Comparison of ENCODE assay signal across 1 cellular context in the genomic region with DNA sequence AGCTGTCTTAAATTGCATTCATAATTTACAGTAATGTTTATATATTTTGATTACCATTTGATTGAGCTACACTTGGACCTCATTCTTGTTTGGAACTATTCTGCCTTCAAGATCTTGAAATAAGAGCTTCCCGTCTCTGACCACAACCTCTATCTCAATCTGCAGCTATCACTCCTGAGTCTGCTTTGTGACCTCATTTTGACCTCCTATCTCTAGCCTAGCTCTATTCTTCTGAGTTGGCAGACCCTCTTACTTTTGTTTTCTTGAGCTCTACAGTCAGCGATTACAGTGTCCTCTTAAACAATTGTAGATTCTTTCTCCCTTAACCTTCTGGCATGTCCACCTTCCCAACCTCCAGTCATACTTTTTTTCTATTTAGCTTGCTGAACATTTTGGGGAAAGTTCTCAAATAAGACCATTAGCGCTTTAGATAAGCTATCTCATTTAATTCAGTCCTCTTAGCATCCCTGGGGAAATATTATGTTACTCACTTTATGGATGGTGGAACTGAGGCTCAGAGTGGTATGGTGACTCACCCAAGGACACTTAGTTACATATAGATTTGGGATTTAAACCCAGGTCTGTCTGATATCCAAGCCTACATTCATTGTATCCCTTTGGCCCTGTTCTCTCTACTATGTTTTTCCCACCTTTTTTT.
TF ChIP-seq lines count a peak whose summit lies in the region.

No MANE protein-coding gene starts in this region.

TF ChIP-seq in K562, 482 proteins besides CTCF, POLR2A, EP300 and RAD21 (continued from another document and continues in another):
- no peak for TF ChIP-seq HMG20B (CRISPR knock-in tag; IDR thresholded peaks at IDR 0.05)
- no peak for TF ChIP-seq NFE2L1 (tag; IDR thresholded peaks at IDR 0.05; ENCODE audit: borderline replicate concordance, low read depth)
- TF ChIP-seq L3MBTL2 (IDR thresholded peaks at IDR 0.05), result no peak
- peak; percentile 31 for TF ChIP-seq CCNT2 (IDR thresholded peaks at IDR 0.05; ENCODE audit: borderline replicate concordance, extremely low read depth, insufficient read length, low read depth, low read length)
- TF ChIP-seq XRCC4 (IDR thresholded peaks at IDR 0.05; ENCODE audit: extremely low read depth, insufficient read depth, insufficient read length), result no peak
- TF ChIP-seq ESRRB (CRISPR knock-in tag; IDR thresholded peaks at IDR 0.05; ENCODE audit: borderline replicate concordance), result no peak
- no peak for TF ChIP-seq ZNF695 (CRISPR knock-in tag; IDR thresholded peaks at IDR 0.05)
- no peak for TF ChIP-seq PHF8 (IDR thresholded peaks at IDR 0.05; ENCODE audit: borderline replicate concordance, low read length)
- TF ChIP-seq, protein P1, sequence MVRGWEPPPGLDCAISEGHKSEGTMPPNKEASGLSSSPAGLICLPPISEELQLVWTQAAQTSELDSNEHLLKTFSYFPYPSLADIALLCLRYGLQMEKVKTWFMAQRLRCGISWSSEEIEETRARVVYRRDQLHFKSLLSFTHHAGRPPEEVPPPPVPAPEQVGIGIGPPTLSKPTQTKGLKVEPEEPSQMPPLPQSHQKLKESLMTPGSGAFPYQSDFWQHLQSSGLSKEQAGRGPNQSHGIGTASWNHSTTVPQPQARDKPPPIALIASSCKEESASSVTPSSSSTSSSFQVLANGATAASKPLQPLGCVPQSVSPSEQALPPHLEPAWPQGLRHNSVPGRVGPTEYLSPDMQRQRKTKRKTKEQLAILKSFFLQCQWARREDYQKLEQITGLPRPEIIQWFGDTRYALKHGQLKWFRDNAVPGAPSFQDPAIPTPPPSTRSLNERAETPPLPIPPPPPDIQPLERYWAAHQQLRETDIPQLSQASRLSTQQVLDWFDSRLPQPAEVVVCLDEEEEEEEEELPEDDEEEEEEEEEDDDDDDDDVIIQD (CRISPR knock-in tag; IDR thresholded peaks at IDR 0.05), result no peak
- TF ChIP-seq GABPB1 (CRISPR knock-in tag; IDR thresholded peaks at IDR 0.05), result no peak
- TF ChIP-seq CXXC5 (CRISPR knock-in tag; IDR thresholded peaks at IDR 0.05), result 0 out of 2 replicates have a peak, but pooled peaks have one; percentile 47
- no peak for TF ChIP-seq NFXL1 (CRISPR knock-in tag; IDR thresholded peaks at IDR 0.05)
- TF ChIP-seq NFRKB (IDR thresholded peaks at IDR 0.05; ENCODE audit: low read depth), result no peak
- TF ChIP-seq ZNF324 (CRISPR knock-in tag; IDR thresholded peaks at IDR 0.05), result no peak
- TF ChIP-seq EZH2 (IDR thresholded peaks at IDR 0.05; ENCODE audit: borderline replicate concordance, low read depth, low read length), result no peak
- no peak for TF ChIP-seq ZNF41 (CRISPR knock-in tag; conservative IDR thresholded peaks at IDR 0.05)
- no peak for TF ChIP-seq PHB (CRISPR knock-in tag; IDR thresholded peaks at IDR 0.05)
- 0 out of 2 replicates have a peak, but pooled peaks have one; percentile 51 for TF ChIP-seq SMAD3 (CRISPR knock-in tag; conservative IDR thresholded peaks at IDR 0.05)
- peak; percentile 77 for TF ChIP-seq KLF16 (IDR thresholded peaks at IDR 0.05)
- TF ChIP-seq PTRF (tag; IDR thresholded peaks at IDR 0.05), result no peak
- TF ChIP-seq, protein P2, sequence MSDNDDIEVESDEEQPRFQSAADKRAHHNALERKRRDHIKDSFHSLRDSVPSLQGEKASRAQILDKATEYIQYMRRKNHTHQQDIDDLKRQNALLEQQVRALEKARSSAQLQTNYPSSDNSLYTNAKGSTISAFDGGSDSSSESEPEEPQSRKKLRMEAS (CRISPR knock-in tag; IDR thresholded peaks at IDR 0.05), result no peak
- no peak for TF ChIP-seq GTF2F1 (IDR thresholded peaks at IDR 0.05; ENCODE audit: low read depth, low read length)
- TF ChIP-seq ZNF764 (CRISPR knock-in tag; IDR thresholded peaks at IDR 0.05; ENCODE audit: low read depth), result no peak
- TF ChIP-seq MAFK (IDR thresholded peaks at IDR 0.05; ENCODE audit: low read length), result no peak; the same call in 1 of the 2 replicates
- no peak for TF ChIP-seq SREBF1 (IDR thresholded peaks at IDR 0.05; ENCODE audit: borderline replicate concordance, low read depth, low read length)
- no peak for TF ChIP-seq ELF1 (tag; IDR thresholded peaks at IDR 0.05)
- peak; percentile 84 for TF ChIP-seq CBFA2T2 (conservative IDR thresholded peaks at IDR 0.05)
- TF ChIP-seq FOS (IDR thresholded peaks at IDR 0.05; ENCODE audit: extremely low read depth, insufficient read length), result no peak
- TF ChIP-seq RBM22 (IDR thresholded peaks at IDR 0.05; ENCODE audit: low read depth, low read length, poor library complexity, severe bottlenecking), result no peak
- TF ChIP-seq, protein P3, sequence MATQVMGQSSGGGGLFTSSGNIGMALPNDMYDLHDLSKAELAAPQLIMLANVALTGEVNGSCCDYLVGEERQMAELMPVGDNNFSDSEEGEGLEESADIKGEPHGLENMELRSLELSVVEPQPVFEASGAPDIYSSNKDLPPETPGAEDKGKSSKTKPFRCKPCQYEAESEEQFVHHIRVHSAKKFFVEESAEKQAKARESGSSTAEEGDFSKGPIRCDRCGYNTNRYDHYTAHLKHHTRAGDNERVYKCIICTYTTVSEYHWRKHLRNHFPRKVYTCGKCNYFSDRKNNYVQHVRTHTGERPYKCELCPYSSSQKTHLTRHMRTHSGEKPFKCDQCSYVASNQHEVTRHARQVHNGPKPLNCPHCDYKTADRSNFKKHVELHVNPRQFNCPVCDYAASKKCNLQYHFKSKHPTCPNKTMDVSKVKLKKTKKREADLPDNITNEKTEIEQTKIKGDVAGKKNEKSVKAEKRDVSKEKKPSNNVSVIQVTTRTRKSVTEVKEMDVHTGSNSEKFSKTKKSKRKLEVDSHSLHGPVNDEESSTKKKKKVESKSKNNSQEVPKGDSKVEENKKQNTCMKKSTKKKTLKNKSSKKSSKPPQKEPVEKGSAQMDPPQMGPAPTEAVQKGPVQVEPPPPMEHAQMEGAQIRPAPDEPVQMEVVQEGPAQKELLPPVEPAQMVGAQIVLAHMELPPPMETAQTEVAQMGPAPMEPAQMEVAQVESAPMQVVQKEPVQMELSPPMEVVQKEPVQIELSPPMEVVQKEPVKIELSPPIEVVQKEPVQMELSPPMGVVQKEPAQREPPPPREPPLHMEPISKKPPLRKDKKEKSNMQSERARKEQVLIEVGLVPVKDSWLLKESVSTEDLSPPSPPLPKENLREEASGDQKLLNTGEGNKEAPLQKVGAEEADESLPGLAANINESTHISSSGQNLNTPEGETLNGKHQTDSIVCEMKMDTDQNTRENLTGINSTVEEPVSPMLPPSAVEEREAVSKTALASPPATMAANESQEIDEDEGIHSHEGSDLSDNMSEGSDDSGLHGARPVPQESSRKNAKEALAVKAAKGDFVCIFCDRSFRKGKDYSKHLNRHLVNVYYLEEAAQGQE (CRISPR knock-in tag; IDR thresholded peaks at IDR 0.05; ENCODE audit: low read depth), result no peak
- TF ChIP-seq CHD2 (IDR thresholded peaks at IDR 0.05; ENCODE audit: low read depth, low read length), result no peak
- TF ChIP-seq TEAD2 (tag; IDR thresholded peaks at IDR 0.05), result no peak
- TF ChIP-seq XRCC5 (IDR thresholded peaks at IDR 0.05; ENCODE audit: low read depth, low read length), result no peak
- TF ChIP-seq, protein P4, sequence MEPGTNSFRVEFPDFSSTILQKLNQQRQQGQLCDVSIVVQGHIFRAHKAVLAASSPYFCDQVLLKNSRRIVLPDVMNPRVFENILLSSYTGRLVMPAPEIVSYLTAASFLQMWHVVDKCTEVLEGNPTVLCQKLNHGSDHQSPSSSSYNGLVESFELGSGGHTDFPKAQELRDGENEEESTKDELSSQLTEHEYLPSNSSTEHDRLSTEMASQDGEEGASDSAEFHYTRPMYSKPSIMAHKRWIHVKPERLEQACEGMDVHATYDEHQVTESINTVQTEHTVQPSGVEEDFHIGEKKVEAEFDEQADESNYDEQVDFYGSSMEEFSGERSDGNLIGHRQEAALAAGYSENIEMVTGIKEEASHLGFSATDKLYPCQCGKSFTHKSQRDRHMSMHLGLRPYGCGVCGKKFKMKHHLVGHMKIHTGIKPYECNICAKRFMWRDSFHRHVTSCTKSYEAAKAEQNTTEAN (CRISPR knock-in tag; IDR thresholded peaks at IDR 0.05), result no peak
- TF ChIP-seq, protein P5, sequence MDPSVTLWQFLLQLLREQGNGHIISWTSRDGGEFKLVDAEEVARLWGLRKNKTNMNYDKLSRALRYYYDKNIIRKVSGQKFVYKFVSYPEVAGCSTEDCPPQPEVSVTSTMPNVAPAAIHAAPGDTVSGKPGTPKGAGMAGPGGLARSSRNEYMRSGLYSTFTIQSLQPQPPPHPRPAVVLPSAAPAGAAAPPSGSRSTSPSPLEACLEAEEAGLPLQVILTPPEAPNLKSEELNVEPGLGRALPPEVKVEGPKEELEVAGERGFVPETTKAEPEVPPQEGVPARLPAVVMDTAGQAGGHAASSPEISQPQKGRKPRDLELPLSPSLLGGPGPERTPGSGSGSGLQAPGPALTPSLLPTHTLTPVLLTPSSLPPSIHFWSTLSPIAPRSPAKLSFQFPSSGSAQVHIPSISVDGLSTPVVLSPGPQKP (CRISPR knock-in tag; IDR thresholded peaks at IDR 0.05), result no peak
- TF ChIP-seq, protein P6, sequence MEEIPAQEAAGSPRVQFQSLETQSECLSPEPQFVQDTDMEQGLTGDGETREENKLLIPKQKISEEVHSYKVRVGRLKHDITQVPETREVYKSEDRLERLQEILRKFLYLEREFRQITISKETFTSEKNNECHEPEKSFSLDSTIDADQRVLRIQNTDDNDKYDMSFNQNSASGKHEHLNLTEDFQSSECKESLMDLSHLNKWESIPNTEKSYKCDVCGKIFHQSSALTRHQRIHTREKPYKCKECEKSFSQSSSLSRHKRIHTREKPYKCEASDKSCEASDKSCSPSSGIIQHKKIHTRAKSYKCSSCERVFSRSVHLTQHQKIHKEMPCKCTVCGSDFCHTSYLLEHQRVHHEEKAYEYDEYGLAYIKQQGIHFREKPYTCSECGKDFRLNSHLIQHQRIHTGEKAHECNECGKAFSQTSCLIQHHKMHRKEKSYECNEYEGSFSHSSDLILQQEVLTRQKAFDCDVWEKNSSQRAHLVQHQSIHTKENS (CRISPR knock-in tag; IDR thresholded peaks at IDR 0.05), result no peak
- TF ChIP-seq ELF4 (CRISPR knock-in tag; IDR thresholded peaks at IDR 0.05), result 0 out of 2 replicates have a peak, but pooled peaks have one; percentile 51
- no peak for TF ChIP-seq SRSF9 (IDR thresholded peaks at IDR 0.05; ENCODE audit: borderline replicate concordance, low read depth, low read length)
- no peak; the same call in 1 of the 2 replicates for TF ChIP-seq GABPA (tag; conservative IDR thresholded peaks at IDR 0.05; ENCODE audit: low read depth)
- TF ChIP-seq BHLHE40 (IDR thresholded peaks at IDR 0.05; ENCODE audit: low read length), result no peak
- no peak for TF ChIP-seq TCF7 (IDR thresholded peaks at IDR 0.05; ENCODE audit: borderline replicate concordance)
- TF ChIP-seq, protein P7, sequence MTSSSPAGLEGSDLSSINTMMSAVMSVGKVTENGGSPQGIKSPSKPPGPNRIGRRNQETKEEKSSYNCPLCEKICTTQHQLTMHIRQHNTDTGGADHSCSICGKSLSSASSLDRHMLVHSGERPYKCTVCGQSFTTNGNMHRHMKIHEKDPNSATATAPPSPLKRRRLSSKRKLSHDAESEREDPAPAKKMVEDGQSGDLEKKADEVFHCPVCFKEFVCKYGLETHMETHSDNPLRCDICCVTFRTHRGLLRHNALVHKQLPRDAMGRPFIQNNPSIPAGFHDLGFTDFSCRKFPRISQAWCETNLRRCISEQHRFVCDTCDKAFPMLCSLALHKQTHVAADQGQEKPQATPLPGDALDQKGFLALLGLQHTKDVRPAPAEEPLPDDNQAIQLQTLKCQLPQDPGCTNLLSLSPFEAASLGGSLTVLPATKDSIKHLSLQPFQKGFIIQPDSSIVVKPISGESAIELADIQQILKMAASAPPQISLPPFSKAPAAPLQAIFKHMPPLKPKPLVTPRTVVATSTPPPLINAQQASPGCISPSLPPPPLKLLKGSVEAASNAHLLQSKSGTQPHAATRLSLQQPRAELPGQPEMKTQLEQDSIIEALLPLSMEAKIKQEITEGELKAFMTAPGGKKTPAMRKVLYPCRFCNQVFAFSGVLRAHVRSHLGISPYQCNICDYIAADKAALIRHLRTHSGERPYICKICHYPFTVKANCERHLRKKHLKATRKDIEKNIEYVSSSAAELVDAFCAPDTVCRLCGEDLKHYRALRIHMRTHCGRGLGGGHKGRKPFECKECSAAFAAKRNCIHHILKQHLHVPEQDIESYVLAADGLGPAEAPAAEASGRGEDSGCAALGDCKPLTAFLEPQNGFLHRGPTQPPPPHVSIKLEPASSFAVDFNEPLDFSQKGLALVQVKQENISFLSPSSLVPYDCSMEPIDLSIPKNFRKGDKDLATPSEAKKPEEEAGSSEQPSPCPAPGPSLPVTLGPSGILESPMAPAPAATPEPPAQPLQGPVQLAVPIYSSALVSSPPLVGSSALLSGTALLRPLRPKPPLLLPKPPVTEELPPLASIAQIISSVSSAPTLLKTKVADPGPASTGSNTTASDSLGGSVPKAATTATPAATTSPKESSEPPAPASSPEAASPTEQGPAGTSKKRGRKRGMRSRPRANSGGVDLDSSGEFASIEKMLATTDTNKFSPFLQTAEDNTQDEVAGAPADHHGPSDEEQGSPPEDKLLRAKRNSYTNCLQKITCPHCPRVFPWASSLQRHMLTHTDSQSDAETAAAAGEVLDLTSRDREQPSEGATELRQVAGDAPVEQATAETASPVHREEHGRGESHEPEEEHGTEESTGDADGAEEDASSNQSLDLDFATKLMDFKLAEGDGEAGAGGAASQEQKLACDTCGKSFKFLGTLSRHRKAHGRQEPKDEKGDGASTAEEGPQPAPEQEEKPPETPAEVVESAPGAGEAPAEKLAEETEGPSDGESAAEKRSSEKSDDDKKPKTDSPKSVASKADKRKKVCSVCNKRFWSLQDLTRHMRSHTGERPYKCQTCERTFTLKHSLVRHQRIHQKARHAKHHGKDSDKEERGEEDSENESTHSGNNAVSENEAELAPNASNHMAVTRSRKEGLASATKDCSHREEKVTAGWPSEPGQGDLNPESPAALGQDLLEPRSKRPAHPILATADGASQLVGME (CRISPR knock-in tag; IDR thresholded peaks at IDR 0.05), result no peak
- no peak for TF ChIP-seq POLR3G (IDR thresholded peaks at IDR 0.05; ENCODE audit: extremely low read depth, insufficient read length, insufficient replicate concordance)
- no peak for TF ChIP-seq ZNF121 (CRISPR knock-in tag; conservative IDR thresholded peaks at IDR 0.05)
- TF ChIP-seq, protein P8, sequence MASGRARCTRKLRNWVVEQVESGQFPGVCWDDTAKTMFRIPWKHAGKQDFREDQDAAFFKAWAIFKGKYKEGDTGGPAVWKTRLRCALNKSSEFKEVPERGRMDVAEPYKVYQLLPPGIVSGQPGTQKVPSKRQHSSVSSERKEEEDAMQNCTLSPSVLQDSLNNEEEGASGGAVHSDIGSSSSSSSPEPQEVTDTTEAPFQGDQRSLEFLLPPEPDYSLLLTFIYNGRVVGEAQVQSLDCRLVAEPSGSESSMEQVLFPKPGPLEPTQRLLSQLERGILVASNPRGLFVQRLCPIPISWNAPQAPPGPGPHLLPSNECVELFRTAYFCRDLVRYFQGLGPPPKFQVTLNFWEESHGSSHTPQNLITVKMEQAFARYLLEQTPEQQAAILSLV (tag; IDR thresholded peaks at IDR 0.05), result no peak
- no peak for TF ChIP-seq PURB (CRISPR knock-in tag; IDR thresholded peaks at IDR 0.05; ENCODE audit: low read depth)
- TF ChIP-seq BDP1 (IDR thresholded peaks at IDR 0.05; ENCODE audit: insufficient read depth, insufficient read length), result no peak
- no peak for TF ChIP-seq KHSRP (IDR thresholded peaks at IDR 0.05)
- TF ChIP-seq, protein P9, sequence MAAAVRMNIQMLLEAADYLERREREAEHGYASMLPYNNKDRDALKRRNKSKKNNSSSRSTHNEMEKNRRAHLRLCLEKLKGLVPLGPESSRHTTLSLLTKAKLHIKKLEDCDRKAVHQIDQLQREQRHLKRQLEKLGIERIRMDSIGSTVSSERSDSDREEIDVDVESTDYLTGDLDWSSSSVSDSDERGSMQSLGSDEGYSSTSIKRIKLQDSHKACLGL (CRISPR knock-in tag; IDR thresholded peaks at IDR 0.05; ENCODE audit: borderline replicate concordance, poor library complexity, severe bottlenecking), result no peak
- TF ChIP-seq BMI1 (IDR thresholded peaks at IDR 0.05; ENCODE audit: low read length), result no peak
- TF ChIP-seq CC2D1A (IDR thresholded peaks at IDR 0.05), result no peak
- TF ChIP-seq NCOA4 (IDR thresholded peaks at IDR 0.05; ENCODE audit: partially characterized antibody), result no peak
- TF ChIP-seq SOX6 (IDR thresholded peaks at IDR 0.05), result peak; percentile 98
